Comparison of ENCODE assay signal across 27 cellular contexts in the genomic region with DNA sequence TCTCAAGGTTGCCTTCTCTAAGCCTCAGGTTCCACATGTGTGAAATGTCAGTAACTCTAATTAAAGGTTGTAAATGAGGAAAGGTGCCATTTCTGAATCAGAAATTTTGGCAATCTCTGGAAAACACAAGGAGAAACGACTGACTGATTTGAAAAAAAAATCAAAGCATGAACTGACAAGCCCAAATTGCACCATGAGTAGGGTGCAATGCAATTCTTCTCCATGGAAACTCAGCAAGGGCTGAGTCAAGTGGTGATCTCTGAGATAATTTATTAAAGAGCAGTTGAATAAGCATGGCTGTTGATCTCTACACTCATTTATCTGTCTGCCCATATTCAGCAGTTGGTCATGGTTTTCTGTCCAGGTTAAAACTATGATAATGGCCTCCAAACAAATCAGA.
"Had no signal": no experiment of that assay in that cellular context is flagged by ENCODE, and none has a peak within 500 bp of the region (broad histone marks: within the 10 kb centered on the region; RNA-seq: fewer than 3 reads in every experiment).

No MANE protein-coding gene starts in this region.

- H3K9me3 Mint-ChIP-seq: activated naive CD4-positive, alpha-beta T cell treated with anti-CD3 and anti-CD28 coated beads for 36 hours; activated T-cell treated with anti-CD3 and anti-CD28 coated beads, Interleukin-2, amount 50 U/mL, for 4 hours had no signal

- H3K27ac Mint-ChIP-seq: activated CD4-positive, alpha-beta T cell treated with anti-CD3 and anti-CD28 coated beads, Interleukin-2, amount 10 ng/mL, durations not matched to agents 24 days and 14 days; activated CD8-positive, alpha-beta T cell treated with anti-CD3 and anti-CD28 coated beads, Interleukin-2, amount 10 ng/mL, durations not matched to agents 7 days and 5 days; activated naive CD4-positive, alpha-beta T cell treated with anti-CD3 and anti-CD28 coated beads for 36 hours; activated naive CD4-positive, alpha-beta T cell treated with anti-CD3 and anti-CD28 coated beads, Interleukin-2, amount 50 U/mL, for 72 hours; activated T-helper 1 cell treated with anti-CD3 and anti-CD28 coated beads, Interleukin-12 subunit alpha, Interleukin-12 subunit beta, Interleukin-2, Interleukin-4 antibody, amounts not matched to agents 30 ng/mL and 10 ng/mL and 1 ng/mL, durations not matched to agents 14 hours and 24 hours and 36 hours had no signal

- H3K27ac ChIP-seq: adrenal gland, body of pancreas, breast epithelium, SJCRH30, SK-N-MC had no signal

- FAIRE-seq: astrocyte had no signal

- H3K4me1 ChIP-seq: adrenal gland, body of pancreas, breast epithelium, SJCRH30 had no signal

- H3K27me3 Mint-ChIP-seq: activated CD4-positive, alpha-beta T cell treated with anti-CD3 and anti-CD28 coated beads, Interleukin-2, amount 10 ng/mL, durations not matched to agents 24 days and 14 days had no signal

- ATAC-seq: activated CD8-positive, alpha-beta T cell treated with anti-CD3 and anti-CD28 coated beads, Interleukin-2, amount 10 ng/mL, durations not matched to agents 7 days and 5 days; activated naive CD4-positive, alpha-beta T cell treated with anti-CD3 and anti-CD28 coated beads, Interleukin-2, amount 50 U/mL, for 72 hours; activated T-cell treated with anti-CD3 and anti-CD28 coated beads, Interleukin-2, amount 50 U/mL, for 4 hours; body of pancreas; Panc1 had no signal

- H3K4me3 Mint-ChIP-seq: activated CD4-positive, alpha-beta T cell treated with anti-CD3 and anti-CD28 coated beads, Interleukin-2, amount 10 ng/mL, durations not matched to agents 24 days and 14 days; activated CD8-positive, alpha-beta T cell treated with anti-CD3 and anti-CD28 coated beads, Interleukin-2, amount 10 ng/mL, durations not matched to agents 7 days and 5 days; activated naive CD4-positive, alpha-beta T cell treated with anti-CD3 and anti-CD28 coated beads for 36 hours; activated T-cell treated with anti-CD3 and anti-CD28 coated beads, Interleukin-2, amount 50 U/mL, for 4 hours; activated T-helper 1 cell treated with anti-CD3 and anti-CD28 coated beads, Interleukin-12 subunit alpha, Interleukin-12 subunit beta, Interleukin-2, Interleukin-4 antibody, amounts not matched to agents 30 ng/mL and 10 ng/mL and 1 ng/mL, durations not matched to agents 14 hours and 24 hours and 36 hours had no signal

- H3K36me3 ChIP-seq: adrenal gland, breast epithelium, SJCRH30 had no signal

- H3K36me3 Mint-ChIP-seq: activated naive CD4-positive, alpha-beta T cell treated with anti-CD3 and anti-CD28 coated beads, Interleukin-2, amount 50 U/mL, for 72 hours had no signal

- DNase-seq: activated CD4-positive, alpha-beta T cell treated with anti-CD3 and anti-CD28 coated beads, Interleukin-2, amount 10 ng/mL, durations not matched to agents 24 days and 14 days; activated CD4-positive, alpha-beta T cell treated with anti-CD3 and anti-CD28 coated beads, Interleukin-2, amount 50 U/mL, for 4 hours; activated CD8-positive, alpha-beta T cell treated with anti-CD3 and anti-CD28 coated beads, Interleukin-2, amount 10 ng/mL, durations not matched to agents 7 days and 5 days; activated gamma-delta T cell treated with Interleukin-2 at 50 U/mL for 16 hours; activated naive CD4-positive, alpha-beta T cell treated with anti-CD3 and anti-CD28 coated beads for 36 hours; activated T-cell treated with anti-CD3 and anti-CD28 coated beads, Interleukin-2, amount 50 U/mL, for 4 hours; adrenal gland; body of pancreas; caudate nucleus; cerebellar nuclear complex; NCI-H146; NCI-H187; NCI-H2029 treated with DMSO at 0.1 percent for 48 hours; NCI-H2107; NCI-H226; NCI-H446 treated with DMSO at 0.1 percent for 48 hours; NCI-H524; NCI-H69; SHP77; SJCRH30; T1000 had no signal

- H3K4me3 ChIP-seq: adrenal gland, body of pancreas, breast epithelium, SJCRH30, SK-N-MC had no signal

- H3K27me3 ChIP-seq: adrenal gland, body of pancreas, breast epithelium, SJCRH30 had no signal

- H3K9me3 ChIP-seq: adrenal gland, body of pancreas, breast epithelium, SJCRH30 had no signal
